ENCODE assay signal across 11 cellular contexts in the genomic region with DNA sequence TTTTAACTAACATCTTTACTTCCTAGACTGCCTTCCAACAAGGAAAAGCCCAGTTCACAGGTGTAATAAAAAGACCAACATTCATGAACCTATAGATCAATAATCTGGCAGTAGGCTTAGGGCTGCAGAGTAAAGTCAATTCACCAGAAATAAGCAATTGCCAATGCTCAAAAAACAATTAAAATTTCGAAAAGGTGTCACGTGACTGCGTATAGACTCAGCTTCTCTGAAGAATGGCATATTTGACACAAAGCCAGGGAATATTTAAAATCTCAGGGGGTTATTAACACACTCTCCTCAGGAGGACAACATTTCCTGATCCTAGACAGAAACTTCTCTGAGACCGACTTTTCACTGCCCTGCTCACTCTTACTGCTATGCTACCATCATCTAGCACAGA.
"Had no signal": no experiment of that assay in that cellular context is flagged by ENCODE, and none has a peak within 500 bp of the region (broad histone marks: within the 10 kb centered on the region; RNA-seq: fewer than 3 reads in every experiment).

No MANE protein-coding gene starts in this region.

- H3K4me3 ChIP-seq: GM23248, GM23338, HAP-1 had no signal

- FAIRE-seq: H1, H54 had no signal

- H3K4me1 ChIP-seq: HAP-1 had no signal

- H3K4me2 ChIP-seq: GM23338 had no signal

- H3K9me3 ChIP-seq: HAP-1 had no signal

- H2AFZ ChIP-seq: GM23248, GM23338 had no signal

- ATAC-seq: GM23338, HCT116 had no signal

- H3K36me3 ChIP-seq: HAP-1 had no signal

- H3K27ac ChIP-seq: GM23248 had no signal

- DNase-seq: GM23248, GOT3, H7, H9, HCEC 1CT, HFFc6 had no signal

- H3K9ac ChIP-seq: GM23248 had no signal
